In genomic region chr10:121087688-121088087, GRCh38 we compare ENCODE assay signal across 28 cellular contexts.
"Had no signal": no experiment of that assay in that cellular context is flagged by ENCODE, and none has a peak within 500 bp of the region (broad histone marks: within the 10 kb centered on the region; RNA-seq: fewer than 3 reads in every experiment).

No MANE protein-coding gene starts in this region.

- DNase-seq: activated CD4-positive, alpha-beta T cell treated with anti-CD3 and anti-CD28 coated beads for 48 hours; activated CD4-positive, alpha-beta T cell treated with anti-CD3 and anti-CD28 coated beads, Interleukin-2, amount 50 U/mL, for 48 hours; activated CD8-positive, alpha-beta memory T cell treated with anti-CD3 and anti-CD28 coated beads for 24 hours; activated effector memory CD4-positive, alpha-beta T cell treated with Interleukin-2 at 50 U/mL for 16 hours; activated naive CD4-positive, alpha-beta T cell treated with anti-CD3 and anti-CD28 coated beads for 36 hours; amniotic stem cell; effector CD4-positive, alpha-beta T cell; foreskin melanocyte; heart right ventricle; left ventricle myocardium inferior; stimulated activated CD4-positive, alpha-beta T cell treated with anti-CD3 and anti-CD28 coated beads, Interleukin-12 subunit alpha, Interleukin-12 subunit beta, amount 100 ng/mL, for 4 hours; stimulated activated CD4-positive, alpha-beta T cell treated with anti-CD3 and anti-CD28 coated beads, Interleukin-4, amount 100 ng/mL, for 1 hour; stimulated activated naive CD8-positive, alpha-beta T cell treated with anti-CD3 and anti-CD28 coated beads, Interleukin-15, Interleukin-2, amounts not matched to agents 100 U/mL and 50 U/mL, for 24 hours; T-helper 17 cell; T1000; testis; transverse colon; WERI-Rb-1 had no signal

- H3K9me3 ChIP-seq: breast epithelium, esophagus muscularis mucosa, testis, transverse colon, vagina had no signal

- H3K4me1 ChIP-seq: heart right ventricle, left ventricle myocardium inferior, testis, vagina had no signal

- H3K9me3 Mint-ChIP-seq: central memory CD8-positive, alpha-beta T cell; dendritic cell treated with granulocyte-macrophage colony-stimulating factor and Interleukin-4, amounts not matched to agents 40 ng/mL and 50 ng/mL, for 4 days; neural crest cell had no signal

- ATAC-seq: activated CD4-positive, CD25-positive, alpha-beta regulatory T cell treated with anti-CD3 and anti-CD28 coated beads, Interleukin-2, amount 50 U/mL, for 24 hours; heart right ventricle; sciatic nerve; stimulated activated naive CD8-positive, alpha-beta T cell treated with anti-CD3 and anti-CD28 coated beads, Interleukin-15, Interleukin-2, amounts not matched to agents 100 U/mL and 50 U/mL, for 24 hours; T-helper 17 cell had no signal

- H3K27me3 ChIP-seq: esophagus muscularis mucosa, testis, transverse colon, vagina had no signal

- H3K4me1 Mint-ChIP-seq: central memory CD8-positive, alpha-beta T cell; T-helper 17 cell had no signal

- H3K36me3 ChIP-seq: breast epithelium, esophagus muscularis mucosa, heart right ventricle, left ventricle myocardium inferior, transverse colon, vagina, WERI-Rb-1 had no signal

- H3K4me3 ChIP-seq: breast epithelium, esophagus muscularis mucosa, heart right ventricle, left ventricle myocardium inferior, lung, skin epidermis, testis, transverse colon, vagina had no signal

- H3K27ac Mint-ChIP-seq: activated naive CD4-positive, alpha-beta T cell treated with anti-CD3 and anti-CD28 coated beads for 36 hours; dendritic cell treated with granulocyte-macrophage colony-stimulating factor and Interleukin-4, amounts not matched to agents 40 ng/mL and 50 ng/mL, for 4 days; T-helper 17 cell had no signal

- H3K4me3 Mint-ChIP-seq: activated naive CD4-positive, alpha-beta T cell treated with anti-CD3 and anti-CD28 coated beads for 36 hours; central memory CD8-positive, alpha-beta T cell; dendritic cell treated with granulocyte-macrophage colony-stimulating factor and Interleukin-4, amounts not matched to agents 40 ng/mL and 50 ng/mL, for 4 days; neural crest cell; T-helper 17 cell had no signal

- H3K27ac ChIP-seq: breast epithelium, esophagus muscularis mucosa, heart right ventricle, left ventricle myocardium inferior, skin epidermis, testis, transverse colon, vagina, WERI-Rb-1 had no signal

- H3K27me3 Mint-ChIP-seq: central memory CD8-positive, alpha-beta T cell; dendritic cell treated with granulocyte-macrophage colony-stimulating factor and Interleukin-4, amounts not matched to agents 40 ng/mL and 50 ng/mL, for 4 days had no signal
